ENCODE assay signal across 8 cellular contexts in the genomic region with DNA sequence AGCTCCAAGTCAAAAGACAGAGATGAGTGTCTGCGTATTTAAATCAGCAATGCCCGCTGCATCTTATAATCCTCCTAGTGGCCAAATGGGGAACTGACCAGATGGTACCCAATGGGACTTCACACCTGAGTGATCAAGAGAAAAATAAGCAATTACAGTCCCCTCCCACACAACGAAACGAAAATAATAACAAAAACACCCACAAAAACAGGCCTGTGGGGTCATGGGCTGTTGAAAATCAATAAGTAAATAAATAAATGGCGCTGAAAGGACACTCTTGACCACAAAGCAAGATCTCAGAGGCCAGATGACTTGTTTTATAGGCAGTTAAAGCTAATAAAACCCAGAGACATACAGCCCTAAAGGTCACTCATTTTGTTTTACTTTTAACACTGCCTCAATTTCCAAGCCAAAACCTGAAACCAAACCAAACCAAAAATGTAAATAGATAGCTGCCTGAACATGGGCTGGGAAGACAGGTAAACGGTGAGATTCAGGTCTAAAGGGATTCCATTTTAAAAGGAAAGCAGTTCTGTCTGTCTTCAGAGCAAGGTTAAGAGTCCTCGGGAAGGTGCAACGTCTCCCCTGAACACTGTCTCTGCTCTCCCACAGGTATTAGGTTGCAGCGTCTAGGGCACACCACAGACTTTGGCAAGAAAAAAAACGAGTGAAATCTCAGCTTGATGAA. TPM values are rescaled to one million over a fixed set of nuclear protein-coding genes. Genes with fewer than 3 reads are reported as not detected.
A peak's percentile ranks its signal among the peaks of the same experiment; 100 is the strongest.
DNase-seq lines count a peak whose midpoint lies in the region; ATAC-seq lines count a peak whose summit lies in the region.

No MANE protein-coding gene starts in this region.

- DNase-seq in NCI-H1436 (lab: John Stamatoyannopoulos, UW): peak; percentile 57
- no peak for DNase-seq in NCI-H1436 treated with DMSO at 0.1 percent for 48 hours (lab: John Stamatoyannopoulos, UW)
- peak; percentile 68 for DNase-seq in NCI-H345 (lab: John Stamatoyannopoulos, UW)
- DNase-seq in activated CD4-positive, alpha-beta T cell treated with anti-CD3 and anti-CD28 coated beads for 24 hours (ENCODE audit: low read depth in 2 of 2): peak; percentile 50 to 80
- DNase-seq in left colon: peak; percentile 56 to 73
- DNase-seq in stimulated activated CD4-positive, alpha-beta T cell treated with anti-CD3 and anti-CD28 coated beads, Interleukin-2, amount 100 ng/mL, for 24 hours: peak; percentile 70 to 80

- H3K27ac ChIP-seq in cingulate gyrus (ENCODE audit: low read depth, low read length): peak overlapping the region; percentile 91

- ATAC-seq in HG03025 (IDR thresholded peaks at IDR 0.05; ENCODE audit: low FRiP score, unreplicated experiment): peak; percentile 1
- peak; percentile 59 for ATAC-seq in left colon

- intact Hi-C loops in left colon (cut with DNase I, micrococcal nuclease): no loop called here

RNA-seq across cellular contexts. Expression of a gene that starts 1.3 kb away (rescaled TPM):
- 10 to 100 TPM; 12.5 to 13.0 TPM for total RNA-seq in left colon

RNA-seq across cellular contexts. Expression of a gene that starts 12.7 kb away (rescaled TPM):
- 100 to 1,000 TPM; 200 to 250 TPM for total RNA-seq in left colon

RNA-seq across cellular contexts. Expression of a gene that starts 36.9 kb away (rescaled TPM):
- 10 to 100 TPM; 17.0 to 23.6 TPM for total RNA-seq in left colon
